Comparison of ENCODE assay signal across 8 cellular contexts in the genomic region with DNA sequence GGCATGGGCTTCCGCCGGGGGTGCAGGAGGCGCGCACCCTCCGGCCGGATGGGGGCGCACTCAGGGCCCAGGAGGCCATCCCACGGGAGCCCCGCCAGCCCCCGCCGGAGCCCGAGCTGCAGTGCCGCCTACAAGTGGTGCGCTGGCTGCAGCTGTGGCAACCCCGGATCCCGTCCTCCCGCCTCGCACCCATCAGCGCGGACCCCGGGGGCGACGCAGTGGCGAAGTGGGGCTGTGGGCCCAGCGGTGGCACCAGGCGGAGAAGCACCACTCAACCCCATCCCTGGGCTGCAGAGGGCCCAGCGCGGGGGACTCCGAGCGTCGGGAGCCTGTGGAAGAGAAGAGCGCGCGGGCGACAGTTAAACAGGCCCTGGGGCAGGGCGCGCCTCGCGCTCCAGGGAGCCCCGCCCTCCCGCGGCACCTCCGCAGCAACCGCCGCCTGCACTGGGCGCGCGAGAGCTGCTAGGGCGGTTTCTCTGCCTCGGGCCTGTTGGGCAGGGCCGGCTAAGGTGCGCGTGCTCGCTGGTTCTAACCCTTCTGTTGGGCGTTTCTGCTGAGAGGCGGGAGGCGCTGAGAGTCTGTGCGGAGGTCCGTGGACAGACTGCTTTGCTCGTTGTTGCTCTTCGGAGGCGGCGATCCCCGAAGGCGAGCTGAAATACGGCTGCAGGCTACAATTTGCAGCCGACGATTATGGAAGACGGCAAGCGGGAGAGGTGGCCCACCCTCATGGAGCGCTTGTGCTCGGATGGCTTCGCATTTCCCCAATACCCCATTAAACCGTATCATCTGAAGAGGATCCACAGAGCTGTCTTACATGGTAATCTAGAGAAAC. TPM values are rescaled to one million over a fixed set of nuclear protein-coding genes. Genes with fewer than 3 reads are reported as not detected.
DNase-seq lines count a peak whose midpoint lies in the region; TF ChIP-seq lines count a peak whose summit lies in the region.
"Not testable (repeated sequence)": the region's sequence is repeated elsewhere in the genome, so short reads cannot be mapped to it uniquely, and the experiment has no call there.

Gene ANKRD36 (plus strand): TSS at position 104 of the 832 bp plus-strand sequence. CDS start 587 bp downstream, at position 691.

- TF ChIP-seq EP300 in Ishikawa (IDR thresholded peaks at IDR 0.05; ENCODE audit: borderline replicate concordance) = not testable (repeated sequence)

- TF ChIP-seq CTCF in GM12875 (IDR thresholded peaks at IDR 0.05; ENCODE audit: borderline replicate concordance, insufficient read depth, low read depth, low read length) (peak; percentile 72), thyroid gland (IDR thresholded peaks at IDR 0.05) (peak in 3 of 6 experiments; percentile 56 to 66 (median 60))

- TF ChIP-seq POLR2A in thyroid gland (IDR thresholded peaks at IDR 0.05) = peak in 1 of 2 donors; percentile 75

- WGBS in thyroid gland, 2 donors = 0% methylated on average over 16 to 17 of the region's 74 CpGs

- peak within 1 kb of the TSS; percentile 68 for H3K4me3 ChIP-seq in GM12875 (ENCODE audit: low read depth, low read length)
- peak within 1 kb of the TSS; percentile 71 for H3K4me3 ChIP-seq in HAP-1
- H3K4me3 ChIP-seq in iPS-20b (ENCODE audit: low read length) = peak within 1 kb of the TSS; percentile 71
- peak within 1 kb of the TSS; percentile 48 to 78 (median 69) for H3K4me3 ChIP-seq in thyroid gland (replicated peaks in 1 of 3)

- not testable (repeated sequence) for H3K9me3 ChIP-seq in HAP-1; iPS-20b (ENCODE audit: insufficient read depth, low read depth, low read length); thyroid gland

- H3K4me1 ChIP-seq in HAP-1; iPS-20b (ENCODE audit: insufficient read depth, low read length); thyroid gland: not testable (repeated sequence)

- DNase-seq in HAP-1 (ENCODE audit: low spot score in 2 of 2) = peak; percentile 56 to 88
- peak; percentile 73 to 77 for DNase-seq in activated CD4-positive, alpha-beta T cell treated with anti-CD3 and anti-CD28 coated beads, Interleukin-2, amount 50 U/mL, for 24 hours (ENCODE audit: low read depth in 1 of 2, low spot score in 1 of 2)
- peak; percentile 74 for DNase-seq in cerebellar cortex (ENCODE audit: low spot score)
- peak; percentile 39 for DNase-seq in renal cortical epithelial cell (ENCODE audit: low read depth)
- peak; percentile 75 to 78 for DNase-seq in thyroid gland

- H3K36me3 ChIP-seq in HAP-1 (replicated peaks); iPS-20b (ENCODE audit: insufficient read depth, low read depth, low read length); thyroid gland: not testable (repeated sequence)

- TF ChIP-seq RAD21 in Ishikawa (IDR thresholded peaks at IDR 0.05; ENCODE audit: low read depth) = not testable (repeated sequence)

- in situ Hi-C loops in HAP-1 (cut with MboI; ENCODE audit: low sequenced_read_pairs) = loop anchor here (25.0 kb wide), 1 partner anchor 251 kb away; the partner anchor contains the start of genes ANKRD39 and SEMA4C

- not testable (repeated sequence) for H3K27ac ChIP-seq in iPS-20b (ENCODE audit: low read length)
- H3K27ac ChIP-seq in thyroid gland = peak within 1 kb of the TSS; percentile 81 to 92 (median 92)

- H3K9ac ChIP-seq in iPS-20b (ENCODE audit: low read depth, low read length) = peak within 1 kb of the TSS; percentile 56; the same call in 1 of the 2 replicates

- H3K27me3 ChIP-seq in HAP-1 (ENCODE audit: low read depth); iPS-20b (ENCODE audit: insufficient read depth, low read length); thyroid gland: not testable (repeated sequence)

- intact Hi-C loops in thyroid gland (cut with DNase I) = not testable (repeated sequence)

TF ChIP-seq in Ishikawa, 13 proteins besides CTCF, POLR2A, EP300 and RAD21:
- TF ChIP-seq, protein P1, sequence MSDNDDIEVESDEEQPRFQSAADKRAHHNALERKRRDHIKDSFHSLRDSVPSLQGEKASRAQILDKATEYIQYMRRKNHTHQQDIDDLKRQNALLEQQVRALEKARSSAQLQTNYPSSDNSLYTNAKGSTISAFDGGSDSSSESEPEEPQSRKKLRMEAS (IDR thresholded peaks at IDR 0.05) = peak; percentile 35
- TF ChIP-seq YY1 (IDR thresholded peaks at IDR 0.05; ENCODE audit: low read depth) = 0 out of 2 replicates have a peak, but pooled peaks have one; percentile 11
- 0 out of 2 replicates have a peak, but pooled peaks have one; percentile 53 for TF ChIP-seq TAF1 (IDR thresholded peaks at IDR 0.05; ENCODE audit: low read depth)
- TF ChIP-seq ZBTB7A (IDR thresholded peaks at IDR 0.05; ENCODE audit: low read depth) = peak; percentile 64; the same call in 1 of the 2 replicates

RNA-seq across cellular contexts. Expression of gene ANKRD36, which starts in this region (rescaled TPM):
- total RNA-seq in renal cortical epithelial cell = 14.8 and 41.6 TPM in 2 replicates
- 10 to 100 TPM; 27.4 to 36.3 (median 31.7) TPM for total RNA-seq in thyroid gland
